In genomic region chr20:32190608-32191415, GRCh38 we compare ENCODE assay signal across 8 cellular contexts. TPM values are rescaled to one million over a fixed set of nuclear protein-coding genes. Genes with fewer than 3 reads are reported as not detected.
DNase-seq lines count a peak whose midpoint lies in the region; ATAC-seq and TF ChIP-seq lines count a peak whose summit lies in the region.

No MANE protein-coding gene starts in this region.

- CTCF ChIA-PET in naive thymus-derived CD4-positive, alpha-beta T cell (lab: Charles Lee), result no interaction called here

- H3K4me1 ChIP-seq in BE2C, result no peaks in the 10 kb centered on the region
- H3K4me1 ChIP-seq in naive thymus-derived CD4-positive, alpha-beta T cell (ENCODE audit: control insufficient read depth in 2 of 2, insufficient read depth in 2 of 2, low read length in 2 of 2), result peaks cover 10 to 18% of the 10 kb centered on the region in 2 donors

- no peak overlapping the region for H3K27ac Mint-ChIP-seq in IgD-negative memory B cell
- H3K27ac Mint-ChIP-seq in naive thymus-derived CD4-positive, alpha-beta T cell, result peak overlapping the region; percentile 56 to 94 (median 82)

- no peaks in the 10 kb centered on the region for H3K9me3 Mint-ChIP-seq in IgD-negative memory B cell
- no peaks in the 10 kb centered on the region for H3K9me3 Mint-ChIP-seq in naive thymus-derived CD4-positive, alpha-beta T cell

- DNase-seq in BE2C (no peak), choroid plexus epithelial cell (ENCODE audit: low read depth) (peak; percentile 23), UCSD-AML1 (lab: John Stamatoyannopoulos, UW; ENCODE audit: unreplicated experiment) (no peak), AG08395 (ENCODE audit: low spot score) (no peak)
- DNase-seq in naive thymus-derived CD4-positive, alpha-beta T cell, result no peak

- ATAC-seq in naive thymus-derived CD4-positive, alpha-beta T cell, result no peak
- ATAC-seq in HG02938 (IDR thresholded peaks at IDR 0.05; ENCODE audit: unreplicated experiment), result no peak
- no peak for ATAC-seq in GM21786 (IDR thresholded peaks at IDR 0.05; ENCODE audit: unreplicated experiment)

- intact Hi-C loops in naive thymus-derived CD4-positive, alpha-beta T cell (cut with micrococcal nuclease), result no loop called here

- peaks cover 5 to 9% (median 7%) of the 10 kb centered on the region in 3 donors for H3K4me1 Mint-ChIP-seq in IgD-negative memory B cell
- H3K4me1 Mint-ChIP-seq in naive thymus-derived CD4-positive, alpha-beta T cell, result peaks cover 8 to 46% (median 22%) of the 10 kb centered on the region in 7 donors

- H3K36me3 ChIP-seq in BE2C, result peaks cover 10% of the 10 kb centered on the region
- H3K36me3 ChIP-seq in naive thymus-derived CD4-positive, alpha-beta T cell (ENCODE audit: control insufficient read depth in 2 of 3, insufficient read depth in 3 of 3, low read length in 3 of 3), result peaks cover 0 to 13% (median 0%) of the 10 kb centered on the region in 3 experiments

- H3K4me3 ChIP-seq in BE2C (ENCODE audit: low read depth, low read length), result peak overlapping the region; percentile 60
- peak overlapping the region; percentile 68 for H3K4me3 ChIP-seq in choroid plexus epithelial cell (ENCODE audit: low read depth, low read length)
- peak overlapping the region; percentile 55 for H3K4me3 ChIP-seq in naive thymus-derived CD4-positive, alpha-beta T cell (ENCODE audit: low read length)

- H3K27ac ChIP-seq in naive thymus-derived CD4-positive, alpha-beta T cell (ENCODE audit: low read depth, low read length), result peak overlapping the region; percentile 82

- POLR2A ChIA-PET in naive thymus-derived CD4-positive, alpha-beta T cell (lab: Charles Lee), result interaction anchor here (0.7 to 1.0 kb wide), 2 partner anchors 13 to 201 kb away, joined by 3 to 4 read pairs; no protein-coding TSS in a partner anchor

- H3K36me3 Mint-ChIP-seq in IgD-negative memory B cell, result peaks cover 8% of the 10 kb centered on the region
- H3K36me3 Mint-ChIP-seq in naive thymus-derived CD4-positive, alpha-beta T cell, result peaks cover 0 to 13% (median 4%) of the 10 kb centered on the region in 5 donors

- H3K9me3 ChIP-seq in BE2C, result no peaks in the 10 kb centered on the region
- H3K9me3 ChIP-seq in naive thymus-derived CD4-positive, alpha-beta T cell (ENCODE audit: control insufficient read depth in 2 of 3, low read length in 3 of 3), result no peaks in the 10 kb centered on the region

- H3K27me3 Mint-ChIP-seq in IgD-negative memory B cell, result peaks cover 2% of the 10 kb centered on the region
- H3K27me3 Mint-ChIP-seq in naive thymus-derived CD4-positive, alpha-beta T cell, result no peaks in the 10 kb centered on the region

- TF ChIP-seq CTCF in BE2C (IDR thresholded peaks at IDR 0.05; ENCODE audit: low read depth, low read length) (peak; percentile 7; the same call in 1 of the 2 replicates), choroid plexus epithelial cell (conservative IDR thresholded peaks at IDR 0.05; ENCODE audit: low read depth, low read length) (no peak)

- H3K27me3 ChIP-seq in BE2C, result no peaks in the 10 kb centered on the region
- H3K27me3 ChIP-seq in naive thymus-derived CD4-positive, alpha-beta T cell (ENCODE audit: control insufficient read depth in 2 of 2, insufficient read depth in 2 of 2, low read length in 2 of 2), result no peaks in the 10 kb centered on the region

- peak overlapping the region; percentile 17 to 74 (median 44) for H3K4me3 Mint-ChIP-seq in IgD-negative memory B cell
- peak overlapping the region; percentile 64 to 85 (median 82) for H3K4me3 Mint-ChIP-seq in naive thymus-derived CD4-positive, alpha-beta T cell

RNA-seq across cellular contexts. Expression of gene PLAGL2, which starts 16.7 kb away (rescaled TPM):
- polyA plus RNA-seq in BE2C (2012; ENCODE audit: insufficient read depth, insufficient read length, low read depth), result 15.5 TPM
- polyA plus RNA-seq in IgD-negative memory B cell, result 4.8 TPM
- total RNA-seq in naive thymus-derived CD4-positive, alpha-beta T cell, result 10 to 100 TPM; 15.6 to 30.1 (median 17.6) TPM
- 1 to 10 TPM; 3.1 to 5.1 TPM for polyA plus RNA-seq in naive thymus-derived CD4-positive, alpha-beta T cell

RNA-seq across cellular contexts. Expression of gene POFUT1, which starts 16.9 kb away (rescaled TPM):
- polyA plus RNA-seq in BE2C (2012; ENCODE audit: insufficient read depth, insufficient read length, low read depth), result 18.2 TPM
- polyA plus RNA-seq in IgD-negative memory B cell, result 15.1 TPM
- 10 to 100 TPM; 12.5 to 32.2 (median 19.7) TPM for total RNA-seq in naive thymus-derived CD4-positive, alpha-beta T cell
- 10 to 100 TPM; 16.8 to 18.0 TPM for polyA plus RNA-seq in naive thymus-derived CD4-positive, alpha-beta T cell

Comparison
In these comparisons a context has a peak if more than half of its experiments do, and no peak if none do; other contexts are left out.
1. H3K27ac Mint-ChIP-seq: peak in naive thymus-derived CD4-positive, alpha-beta T cell (9 of 9); none in IgD-negative memory B cell (0 of 3).
2. Peak in every context shown above with its lines, with median percentiles within 50 percentile points of each other: H3K4me3 ChIP-seq.